ENCODE assay signal across 8 cellular contexts in genomic region chr11:14454861-14455632, GRCh38. TPM values are rescaled to one million over a fixed set of nuclear protein-coding genes. Genes with fewer than 3 reads are reported as not detected.
DNase-seq lines count a peak whose midpoint lies in the region; ATAC-seq, FAIRE-seq and TF ChIP-seq lines count a peak whose summit lies in the region.

No MANE protein-coding gene starts in this region.

- H3K4me1 Mint-ChIP-seq in T-helper 17 cell: peaks cover 3% of the 10 kb centered on the region

- H3K4me3 Mint-ChIP-seq in T-helper 17 cell: no peak overlapping the region

- DNase-seq in CD1c-positive myeloid dendritic cell (ENCODE audit: extremely low spot score) (peak; percentile 4), H54 (ENCODE audit: insufficient read length, low spot score) (no peak), T-helper 17 cell (no peak), frontal cortex (ENCODE audit: low spot score in 2 of 2) (peak; percentile 6 to 30), retinal pigment epithelial cell (ENCODE audit: low read depth) (peak; percentile 3), ovary (no peak), UCSD-AML1 (lab: John Stamatoyannopoulos, UW; ENCODE audit: unreplicated experiment) (no peak)
- DNase-seq in stimulated activated CD4-positive, alpha-beta T cell treated with anti-CD3 and anti-CD28 coated beads, Interleukin-4, amount 100 ng/mL, for 24 hours: no peak

- peak; percentile 56 for ATAC-seq in T-helper 17 cell

- intact Hi-C loops in ovary (cut with DNase I): loop anchor here in 2 of 4 donors (5.0 to 10.0 kb wide), 2 partner anchors 150 to 153 kb away; no protein-coding TSS in a partner anchor

- peaks cover 5% of the 10 kb centered on the region for H3K36me3 Mint-ChIP-seq in T-helper 17 cell (ENCODE audit: low read depth)

- no peak for TF ChIP-seq EP300 in ovary (IDR thresholded peaks at IDR 0.05)

- H3K9me3 ChIP-seq in T-helper 17 cell (ENCODE audit: control insufficient read depth, low read length, poor library complexity, severe bottlenecking) (no peaks in the 10 kb centered on the region), ovary (no peaks in the 10 kb centered on the region)

- FAIRE-seq in H54 (lab: Jason Lieb, UNC) (peak; percentile 62), frontal cortex (lab: Jason Lieb, UNC) (peak; percentile 90)

- H3K27ac Mint-ChIP-seq in T-helper 17 cell: no peak overlapping the region

- 28 to 52% (median 34%) methylated on average over 7 of the region's 7 CpGs for WGBS in ovary, 3 donors

- no peak overlapping the region for H3K27ac ChIP-seq in ovary

- TF ChIP-seq POLR2A in H54 (IDR thresholded peaks at IDR 0.05; ENCODE audit: low read depth, low read length): no peak
- no peak for TF ChIP-seq POLR2A in ovary (IDR thresholded peaks at IDR 0.05)

- no peaks in the 10 kb centered on the region for H3K27me3 Mint-ChIP-seq in T-helper 17 cell

- no peaks in the 10 kb centered on the region for H3K4me1 ChIP-seq in ovary (ENCODE audit: insufficient read depth)

- TF ChIP-seq CTCF in retinal pigment epithelial cell (conservative IDR thresholded peaks at IDR 0.05; ENCODE audit: low read depth, low read length): peak; percentile 67
- peak in 1 of 3 donors; percentile 32 for TF ChIP-seq CTCF in ovary (IDR thresholded peaks at IDR 0.05)

- H3K36me3 ChIP-seq in ovary: no peaks in the 10 kb centered on the region

- H3K27me3 ChIP-seq in ovary: no peaks in the 10 kb centered on the region

- H3K4me3 ChIP-seq in retinal pigment epithelial cell (ENCODE audit: low read length) (no peak overlapping the region), ovary (no peak overlapping the region)

RNA-seq across cellular contexts. Expression of gene COPB1, which starts 44.6 kb away (rescaled TPM):
- total RNA-seq in T-helper 17 cell: 10 to 100 TPM; 59.5 to 74.2 TPM
- 170 TPM for total RNA-seq in frontal cortex
- total RNA-seq in ovary: 10 to 100 TPM; 64.2 to 81.5 (median 74.0) TPM
- polyA plus RNA-seq in ovary: 10 to 100 TPM; 43.7 to 57.9 TPM

Comparison
In these comparisons a context has a peak if more than half of its experiments do, and no peak if none do; other contexts are left out.
1. DNase-seq: peak in CD1c-positive myeloid dendritic cell (single experiment), frontal cortex (2 of 2) and retinal pigment epithelial cell (single experiment); none in H54 (single experiment), T-helper 17 cell (0 of 3), ovary (0 of 5), stimulated activated CD4-positive, alpha-beta T cell treated with anti-CD3 and anti-CD28 coated beads, Interleukin-4, amount 100 ng/mL, for 24 hours (single experiment) and UCSD-AML1 (single experiment).